In genomic region chr12:89140141-89140540, GRCh38 we compare ENCODE assay signal across 19 cellular contexts.
"Had no signal": no experiment of that assay in that cellular context is flagged by ENCODE, and none has a peak within 500 bp of the region (broad histone marks: within the 10 kb centered on the region; RNA-seq: fewer than 3 reads in every experiment).

No MANE protein-coding gene starts in this region.

- H3K4me3 ChIP-seq: breast epithelium, left lung, lung, mucosa of descending colon, spleen, tibial nerve had no signal

- H3K36me3 ChIP-seq: breast epithelium, left lung, spleen, tibial nerve had no signal

- H3K4me1 ChIP-seq: breast epithelium, spleen, tibial nerve had no signal

- ATAC-seq: activated naive CD4-positive, alpha-beta T cell treated with anti-CD3 and anti-CD28 coated beads, Interleukin-2, amount 50 U/mL, for 72 hours; activated T-cell treated with anti-CD3 and anti-CD28 coated beads, Interleukin-2, amount 50 U/mL, for 4 hours; esophagus mucosa; left lung; mucosa of descending colon; natural killer cell treated with Interleukin-12 subunit alpha and Interleukin-12 subunit beta and Interleukin-15 and Interleukin-18, amount 100 ng/mL, for 72 hours had no signal

- DNase-seq: activated CD4-positive, alpha-beta memory T cell treated with anti-CD3 and anti-CD28 coated beads for 36 hours; activated CD4-positive, alpha-beta T cell treated with anti-CD3 and anti-CD28 coated beads, Interleukin-2, amount 10 ng/mL, durations not matched to agents 24 days and 14 days; activated CD4-positive, CD25-positive, alpha-beta regulatory T cell treated with anti-CD3 and anti-CD28 coated beads, Interleukin-2, amount 50 U/mL, for 72 hours; activated naive CD4-positive, alpha-beta T cell; activated T-cell treated with anti-CD3 and anti-CD28 coated beads, Interleukin-2, amount 50 U/mL, for 4 hours; central memory CD4-positive, alpha-beta T cell; endodermal cell; foreskin melanocyte; left lung; mucosa of descending colon; spleen; stimulated activated naive CD4-positive, alpha-beta T cell; T-helper 9 cell had no signal

- H3K9me3 ChIP-seq: breast epithelium, left lung, mucosa of descending colon, spleen, tibial nerve had no signal

- H3K27ac ChIP-seq: breast epithelium, left lung, spleen, tibial nerve had no signal

- H3K27me3 ChIP-seq: breast epithelium, left lung, spleen, tibial nerve had no signal
